8 cellular contexts compared by ENCODE assay signal in genomic region chr6:142846883-142847287, GRCh38.
A peak's percentile ranks its signal among the peaks of the same experiment; 100 is the strongest.
DNase-seq lines count a peak whose midpoint lies in the region; ATAC-seq, FAIRE-seq and TF ChIP-seq lines count a peak whose summit lies in the region.

No MANE protein-coding gene starts in this region.

- H3K27ac ChIP-seq in AG04450 (ENCODE audit: low read depth, low read length) (peak overlapping the region; percentile 54), HUES6 (ENCODE audit: low read depth, low read length) (peak overlapping the region; percentile 7; the same call in 1 of the 2 replicates), mesodermal cell (ENCODE audit: low read depth, low read length, severe bottlenecking) (peak overlapping the region; percentile 91), kidney (ENCODE audit: low read depth in 2 of 2, low read length in 2 of 2) (peak overlapping the region in 1 of 2 donors; percentile 40)

- CTCF ChIA-PET in AG04450 (lab: Charles Lee) = no interaction called here

- H3K27me3 ChIP-seq in AG04450 (ENCODE audit: control insufficient read depth, insufficient read depth, low read length) = no peaks in the 10 kb centered on the region
- no peaks in the 10 kb centered on the region for H3K27me3 ChIP-seq in HUES6 (ENCODE audit: control insufficient read depth, insufficient read depth, low read length)
- no peaks in the 10 kb centered on the region for H3K27me3 ChIP-seq in bronchial epithelial cell (ENCODE audit: control insufficient read depth, insufficient read depth, low read length)

- ATAC-seq in HG02884 (IDR thresholded peaks at IDR 0.05; ENCODE audit: unreplicated experiment) = no peak

- H3K36me3 ChIP-seq in HUES6 (ENCODE audit: control insufficient read depth, insufficient read depth, low read length) (no peaks in the 10 kb centered on the region), bronchial epithelial cell (ENCODE audit: control insufficient read depth, insufficient read depth, low read length) (no peaks in the 10 kb centered on the region), mesodermal cell (ENCODE audit: control insufficient read depth, insufficient read depth, low read length) (no peaks in the 10 kb centered on the region), kidney (ENCODE audit: control insufficient read depth in 1 of 2, insufficient read depth in 2 of 2, low read length in 2 of 2) (no peaks in the 10 kb centered on the region)

- FAIRE-seq in bronchial epithelial cell (lab: Jason Lieb, UNC) = peak; percentile 43
- no peak for FAIRE-seq in kidney (lab: Jason Lieb, UNC)

- H3K4me3 ChIP-seq in AG04450 (ENCODE audit: low read depth, low read length) (no peak overlapping the region), HUES6 (ENCODE audit: low read depth, low read length) (no peak overlapping the region), bronchial epithelial cell (ENCODE audit: low read depth, low read length) (no peak overlapping the region), mesodermal cell (ENCODE audit: extremely low read depth, insufficient read depth, low read length, poor library complexity, severe bottlenecking) (no peak overlapping the region), kidney (ENCODE audit: low read length in 2 of 2) (no peak overlapping the region)

- TF ChIP-seq CTCF in AG04450 (IDR thresholded peaks at IDR 0.05; ENCODE audit: low read depth, low read length) (no peak), bronchial epithelial cell (IDR thresholded peaks at IDR 0.05; ENCODE audit: insufficient read depth, low read length, severe bottlenecking) (no peak), kidney (IDR thresholded peaks at IDR 0.05; ENCODE audit: borderline replicate concordance, extremely low read depth, insufficient read depth) (no peak)

- H3K9ac ChIP-seq in HUES6 (ENCODE audit: low read length) = no peak overlapping the region
- no peak overlapping the region for H3K9ac ChIP-seq in kidney (ENCODE audit: low read length in 2 of 2)

- peak; percentile 61 for DNase-seq in AG04450 (ENCODE audit: low read depth, low spot score)
- DNase-seq in bronchial epithelial cell (ENCODE audit: low read depth) = peak; percentile 92
- DNase-seq in HUDEP-2 (lab: John Stamatoyannopoulos, UW; ENCODE audit: unreplicated experiment in 76 of 76) = no peak
- DNase-seq in ureter (ENCODE audit: low spot score) = no peak
- DNase-seq in kidney = no peak

- H3K9me3 ChIP-seq in AG04450 (ENCODE audit: control insufficient read depth, insufficient read depth, low read length) (no peaks in the 10 kb centered on the region), HUES6 (ENCODE audit: control insufficient read depth, insufficient read depth, low read depth, low read length) (no peaks in the 10 kb centered on the region), mesodermal cell (ENCODE audit: control insufficient read depth, low read length) (no peaks in the 10 kb centered on the region), kidney (ENCODE audit: control insufficient read depth in 1 of 2, low read length in 2 of 2) (no peaks in the 10 kb centered on the region)

- H3K4me1 ChIP-seq in HUES6 (ENCODE audit: control insufficient read depth, insufficient read depth, low read length) (peaks cover 48% of the 10 kb centered on the region), mesodermal cell (ENCODE audit: control insufficient read depth, insufficient read depth, low read length, poor library complexity, severe bottlenecking) (peaks cover 76% of the 10 kb centered on the region), kidney (ENCODE audit: control insufficient read depth in 1 of 2, insufficient read depth in 1 of 2, low read depth in 1 of 2, low read length in 2 of 2) (peaks cover 8 to 19% of the 10 kb centered on the region in 2 donors)

- intact Hi-C loops in kidney (cut with DNase I) = no loop called here

- WGBS in mesodermal cell (ENCODE audit: insufficient coverage in 2 of 2), 2 experiments = 85 to 90% methylated on average over 3 of the region's 5 CpGs

- POLR2A ChIA-PET in AG04450 (lab: Yijun Ruan, JAX) = no interaction called here

Comparison
In these comparisons a context has a peak if more than half of its experiments do, and no peak if none do; other contexts are left out.
1. DNase-seq: peak in AG04450 (single experiment) and bronchial epithelial cell (single experiment); none in HUDEP-2 (0 of 76), ureter (single experiment) and kidney (single experiment).